ENCODE assay signal across 11 cellular contexts in genomic region chr4:3193531-3194203, GRCh38. TPM values are rescaled to one million over a fixed set of nuclear protein-coding genes. Genes with fewer than 3 reads are reported as not detected.
DNase-seq lines count a peak whose midpoint lies in the region; ATAC-seq and TF ChIP-seq lines count a peak whose summit lies in the region.
"Had no signal": no experiment of that assay in that cellular context is flagged by ENCODE, and none has a peak within 500 bp of the region (broad histone marks: within the 10 kb centered on the region; RNA-seq: fewer than 3 reads in every experiment).

No MANE protein-coding gene starts in this region.

- H2BK15ac ChIP-seq in neuronal stem cell (ENCODE audit: low read length), result no peak overlapping the region

- POLR2A ChIA-PET in RWPE1 (lab: Yijun Ruan, JAX; ENCODE audit: low non-redundant PET), result no interaction called here

- H3K9me3 Mint-ChIP-seq in type B pancreatic cell, result no peaks in the 10 kb centered on the region

- no peak overlapping the region for H3K4me3 Mint-ChIP-seq in type B pancreatic cell

- no peak for TF ChIP-seq EP300 in esophagus muscularis mucosa (IDR thresholded peaks at IDR 0.05)

- H2BK12ac ChIP-seq in neuronal stem cell (ENCODE audit: low read length), result no peak overlapping the region

- intact Hi-C loops in heart left ventricle (cut with DNase I) (loop anchor here in 6 of 10 donors (5.0 to 10.0 kb wide), 3 partner anchors 149 to 251 kb away; partner anchors contain the start of gene HGFAC (in 6 of the 6)), left ventricle myocardium superior (cut with micrococcal nuclease) (no loop called here), esophagus muscularis mucosa (cut with DNase I) (loop anchor here (5.0 kb wide), 1 partner anchor 249 kb away; the partner anchor contains the start of gene HGFAC)

- no peak overlapping the region for H2AK5ac ChIP-seq in neuronal stem cell (ENCODE audit: low read depth, low read length)

- no peak overlapping the region for H3K4me2 ChIP-seq in neuronal stem cell (ENCODE audit: insufficient read depth, low read length, poor library complexity, severe bottlenecking)

- H3K9me3 ChIP-seq in heart left ventricle (no peaks in the 10 kb centered on the region), esophagus muscularis mucosa (no peaks in the 10 kb centered on the region), neuronal stem cell (replicated peaks in 1 of 2; ENCODE audit: control insufficient read depth in 2 of 2, insufficient read depth in 1 of 2, low read depth in 1 of 2, low read length in 2 of 2) (no peaks in the 10 kb centered on the region)
- H3K9me3 ChIP-seq: ascending aorta, stomach had no signal

- peaks cover 0 to 89% (median 72%) of the 10 kb centered on the region in 9 donors for H3K36me3 ChIP-seq in heart left ventricle
- H3K36me3 ChIP-seq in esophagus muscularis mucosa, result peaks cover 10 to 86% (median 71%) of the 10 kb centered on the region in 4 donors
- H3K36me3 ChIP-seq in neuronal stem cell (replicated peaks in 1 of 2; ENCODE audit: control insufficient read depth in 2 of 2, insufficient read depth in 2 of 2, low read length in 2 of 2), result peaks cover 29 to 84% of the 10 kb centered on the region in 2 donors

- DNase-seq in heart left ventricle (no peak), left ventricle myocardium superior (no peak), RWPE1 (ENCODE audit: low spot score) (no peak), esophagus muscularis mucosa (ENCODE audit: extremely low spot score) (no peak), type B pancreatic cell (ENCODE audit: extremely low spot score, unreplicated experiment) (no peak), neuronal stem cell (ENCODE audit: low spot score) (no peak)
- no peak for DNase-seq in activated CD4-positive, alpha-beta T cell treated with anti-CD3 and anti-CD28 coated beads, Interleukin-2, amount 50 U/mL, for 4 hours
- DNase-seq: stomach had no signal

- H3K4me1 ChIP-seq in heart left ventricle (peaks cover 0 to 5% (median 0%) of the 10 kb centered on the region in 12 donors), esophagus muscularis mucosa (peaks cover 0 to 11% (median 7%) of the 10 kb centered on the region in 4 donors), neuronal stem cell (ENCODE audit: control insufficient read depth in 2 of 2, insufficient read depth in 1 of 2, low read depth in 1 of 2, low read length in 2 of 2) (no peaks in the 10 kb centered on the region)
- H3K4me1 ChIP-seq: ascending aorta, stomach had no signal

- no peaks in the 10 kb centered on the region for H3K27me3 Mint-ChIP-seq in type B pancreatic cell

- no peak overlapping the region for H3K27ac ChIP-seq in heart left ventricle
- no peak overlapping the region for H3K27ac ChIP-seq in RWPE1
- no peak overlapping the region for H3K27ac ChIP-seq in esophagus muscularis mucosa (replicated peaks in 1 of 4)
- H3K27ac ChIP-seq in neuronal stem cell (replicated peaks; ENCODE audit: low read length), result no peak overlapping the region
- H3K27ac ChIP-seq: ascending aorta, SK-N-MC, stomach had no signal

- no peak overlapping the region for H3K4ac ChIP-seq in neuronal stem cell (ENCODE audit: low read length)

- H2AFZ ChIP-seq in neuronal stem cell (ENCODE audit: low read length), result no peak overlapping the region

- H3K14ac ChIP-seq in neuronal stem cell (ENCODE audit: low read length), result no peak overlapping the region

- H3K27me3 ChIP-seq in heart left ventricle, result no peaks in the 10 kb centered on the region
- no peaks in the 10 kb centered on the region for H3K27me3 ChIP-seq in esophagus muscularis mucosa
- H3K27me3 ChIP-seq in neuronal stem cell (ENCODE audit: control insufficient read depth in 3 of 3, insufficient read depth in 3 of 3, low read depth in 1 of 3, low read length in 3 of 3), result no peaks in the 10 kb centered on the region
- H3K27me3 ChIP-seq: ascending aorta, stomach had no signal

- H2BK120ac ChIP-seq in neuronal stem cell (ENCODE audit: low read depth, low read length), result no peak overlapping the region

- no peak for TF ChIP-seq POLR2A in heart left ventricle (IDR thresholded peaks at IDR 0.05)
- TF ChIP-seq POLR2A in esophagus muscularis mucosa (IDR thresholded peaks at IDR 0.05; ENCODE audit: low read depth), result no peak

- peaks cover 4% of the 10 kb centered on the region for H3K4me1 Mint-ChIP-seq in type B pancreatic cell (ENCODE audit: unreplicated experiment)

- 73 to 77% (median 74%) methylated on average over 6 of the region's 6 CpGs for WGBS in heart left ventricle, 4 donors
- 66% methylated on average over 6 of the region's 6 CpGs for WGBS in esophagus muscularis mucosa
- 100% methylated on average over 1 of the region's 6 CpGs; no CpG with 5 or more reads in 1 of the 2 donors for WGBS in neuronal stem cell (ENCODE audit: extremely low coverage in 2 of 2, insufficient read length in 2 of 2, insufficient replicate concordance in 1 of 2), 2 donors

- no peak overlapping the region for H4K8ac ChIP-seq in neuronal stem cell (ENCODE audit: low read depth, low read length)

- H2BK5ac ChIP-seq in neuronal stem cell (ENCODE audit: low read length), result no peak overlapping the region

- ATAC-seq in heart left ventricle (no peak), left ventricle myocardium superior (no peak), GM18511 (IDR thresholded peaks at IDR 0.05; ENCODE audit: unreplicated experiment) (no peak)

- no peaks in the 10 kb centered on the region for H3K79me1 ChIP-seq in neuronal stem cell (ENCODE audit: low read depth, low read length)

- H3K4me3 ChIP-seq in heart left ventricle (no peak overlapping the region), esophagus muscularis mucosa (no peak overlapping the region), neuronal stem cell (ENCODE audit: low read length in 2 of 2) (no peak overlapping the region)
- H3K4me3 ChIP-seq: ascending aorta, SK-N-MC, stomach had no signal

- H3K18ac ChIP-seq in neuronal stem cell (ENCODE audit: low read length), result no peak overlapping the region

- no peak overlapping the region for H3K9ac ChIP-seq in neuronal stem cell (ENCODE audit: low read depth, low read length, poor library complexity)

- peaks cover 19% of the 10 kb centered on the region for H3K36me3 Mint-ChIP-seq in type B pancreatic cell

- H4K91ac ChIP-seq in neuronal stem cell (ENCODE audit: low read depth, low read length, poor library complexity), result no peak overlapping the region

- no peak overlapping the region for H3K27ac Mint-ChIP-seq in type B pancreatic cell

- CTCF ChIA-PET in RWPE1 (lab: Yijun Ruan, JAX), result no interaction called here

- TF ChIP-seq CTCF in heart left ventricle (IDR thresholded peaks at IDR 0.05), result peak in 9 of 12 donors; percentile 11 to 48 (median 25)
- TF ChIP-seq CTCF in RWPE1 (conservative IDR thresholded peaks at IDR 0.05; ENCODE audit: low read depth), result peak; percentile 28; the same call in 1 of the 2 replicates
- peak; percentile 28 to 44 (median 38) for TF ChIP-seq CTCF in esophagus muscularis mucosa (IDR thresholded peaks at IDR 0.05)
- peak; percentile 52 for TF ChIP-seq CTCF in type B pancreatic cell (conservative IDR thresholded peaks at IDR 0.05)

- H3K23ac ChIP-seq in neuronal stem cell (ENCODE audit: low read depth, low read length, poor library complexity), result no peak overlapping the region

RNA-seq across cellular contexts. Expression of gene MSANTD1, which starts 55.3 kb away (rescaled TPM):
- total RNA-seq in heart left ventricle (under 1 TPM in 7 of 9 donors, not detected in 2; 0.30 to 0.93 (median 0.45) TPM), left ventricle myocardium superior (0.45 TPM), esophagus muscularis mucosa (under 1 TPM; 0.06 to 0.83 (median 0.40) TPM), type B pancreatic cell (ENCODE audit: low replicate concordance) (1.4 TPM in 2 replicates)
- under 1 TPM; 0.33 to 0.34 TPM for polyA plus RNA-seq in heart left ventricle
- polyA plus RNA-seq in neuronal stem cell (2013, experiment 1 of 2), result 0.13 TPM
- 0.12 TPM for polyA plus RNA-seq in neuronal stem cell (2013, experiment 2 of 2)
- total RNA-seq: ascending aorta had no signal
